1 cellular context compared by ENCODE assay signal in genomic region chr21:46100426-46100825, GRCh38.
TF ChIP-seq lines count a peak whose summit lies in the region.

No MANE protein-coding gene starts in this region.

TF ChIP-seq in HepG2, 621 proteins besides CTCF, POLR2A, EP300 and RAD21:
- no peak for TF ChIP-seq ZFX (CRISPR knock-in tag; IDR thresholded peaks at IDR 0.05; ENCODE audit: low read depth)
- TF ChIP-seq HNRNPK (IDR thresholded peaks at IDR 0.05; ENCODE audit: low read depth, low read length, poor library complexity, severe bottlenecking), result no peak
- no peak for TF ChIP-seq ZFP90 (CRISPR knock-in tag; IDR thresholded peaks at IDR 0.05; ENCODE audit: borderline replicate concordance)
